Comparison of ENCODE assay signal across 9 cellular contexts in the genomic region with DNA sequence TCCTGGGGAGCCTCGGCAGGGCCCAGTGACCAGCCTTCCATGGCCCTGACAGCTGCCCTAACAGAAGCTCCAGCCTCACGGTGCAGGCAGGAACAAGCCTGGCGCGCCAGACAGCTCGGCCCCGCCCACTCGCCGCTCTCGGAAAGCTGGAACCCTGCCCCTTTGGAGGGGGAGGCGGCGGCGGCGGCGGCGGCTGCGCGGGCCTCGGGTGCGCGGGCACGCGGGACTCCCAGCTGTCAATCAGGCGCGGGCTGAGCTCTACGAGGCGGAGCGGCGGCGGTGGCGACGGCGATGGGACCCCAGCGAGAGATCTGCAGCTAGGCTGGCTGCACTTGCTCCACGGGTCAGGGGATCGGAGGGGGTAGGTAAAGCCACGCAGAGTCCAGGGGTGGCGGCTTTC. TPM values are rescaled to one million over a fixed set of nuclear protein-coding genes. Genes with fewer than 3 reads are reported as not detected.
DNase-seq lines count a peak whose midpoint lies in the region; ATAC-seq and TF ChIP-seq lines count a peak whose summit lies in the region.
"Had no signal": no experiment of that assay in that cellular context is flagged by ENCODE, and none has a peak within 500 bp of the region (broad histone marks: within the 10 kb centered on the region; RNA-seq: fewer than 3 reads in every experiment).

Gene NRSN1 (plus strand): TSS at position 236 of the 400 bp plus-strand sequence. CDS start 8,113 bp downstream, outside the sequence.

- no peak within 1 kb of the TSS for H2BK5ac ChIP-seq in mesendoderm (ENCODE audit: low read length)

- H3K27me3 ChIP-seq in mesendoderm (ENCODE audit: insufficient read depth, low read length, poor library complexity), result no peaks in the 10 kb centered on the region

- no peak within 1 kb of the TSS for H3K23ac ChIP-seq in mesendoderm (ENCODE audit: low read length)

- no peaks in the 10 kb centered on the region for H3K36me3 ChIP-seq in mesendoderm (ENCODE audit: control insufficient read depth, insufficient read depth, low read length)

- no CpG with 5 or more reads among the region's 37 CpGs for WGBS in mesendoderm (ENCODE audit: extremely low coverage, insufficient coverage, low lambda C conversion rate)
- 2 to 5% methylated on average over 30 to 36 of the region's 37 CpGs for WGBS in lower leg skin, 2 donors

- H3K9ac ChIP-seq in mesendoderm (ENCODE audit: low read length), result no peak within 1 kb of the TSS

- no peak within 1 kb of the TSS for H3K18ac ChIP-seq in mesendoderm (ENCODE audit: low read length)

- TF ChIP-seq POLR2A in lower leg skin (IDR thresholded peaks at IDR 0.05), result no peak

- H3K4me2 ChIP-seq in mesendoderm (ENCODE audit: low read length), result peak within 1 kb of the TSS; percentile 71

- H3K4me3 ChIP-seq in mesendoderm (ENCODE audit: low read length) (no peak within 1 kb of the TSS), lower leg skin (ENCODE audit: low read depth, poor library complexity, severe bottlenecking) (no peak within 1 kb of the TSS)

- H3K79me1 ChIP-seq in mesendoderm (ENCODE audit: low read length), result no peaks in the 10 kb centered on the region

- H3K4ac ChIP-seq in mesendoderm (ENCODE audit: low read depth, low read length), result no peak within 1 kb of the TSS

- intact Hi-C loops in lower leg skin (cut with DNase I; ENCODE audit: low total_unique reads), result no loop called here

- H3K27ac ChIP-seq in angular gyrus (ENCODE audit: low read depth, low read length), result peak within 1 kb of the TSS; percentile 30
- no peak within 1 kb of the TSS for H3K27ac ChIP-seq in mesendoderm (ENCODE audit: low read depth, low read length)
- H3K27ac ChIP-seq: epithelial cell of prostate had no signal

- no peak within 1 kb of the TSS for H2BK15ac ChIP-seq in mesendoderm (replicated peaks; ENCODE audit: low read depth)

- no peak within 1 kb of the TSS for H2AK5ac ChIP-seq in mesendoderm (ENCODE audit: low read length)

- TF ChIP-seq CTCF in lower leg skin (IDR thresholded peaks at IDR 0.05), result no peak

- no peak within 1 kb of the TSS for H2BK120ac ChIP-seq in mesendoderm (ENCODE audit: low read depth, low read length)

- no peak within 1 kb of the TSS for H4K5ac ChIP-seq in mesendoderm (ENCODE audit: low read length)

- no peak for ATAC-seq in HG03442 (IDR thresholded peaks at IDR 0.05; ENCODE audit: unreplicated experiment)

- no peak within 1 kb of the TSS for H3K56ac ChIP-seq in mesendoderm (ENCODE audit: low read length)

- DNase-seq in DMS153 (lab: John Stamatoyannopoulos, UW) (peak; percentile 62), NCI-H1694 treated with DMSO at 0.1 percent for 48 hours (lab: John Stamatoyannopoulos, UW) (peak; percentile 57), mesendoderm (peak; percentile 53), lower leg skin (ENCODE audit: low spot score in 2 of 2) (no peak), MV-4-11 (lab: John Stamatoyannopoulos, UW) (no peak), T1000 (lab: John Stamatoyannopoulos, UW) (no peak)

- H4K8ac ChIP-seq in mesendoderm (ENCODE audit: low read depth, low read length), result no peak within 1 kb of the TSS

- no peaks in the 10 kb centered on the region for H3K4me1 ChIP-seq in mesendoderm (ENCODE audit: control insufficient read depth, low read depth, low read length)

- no peaks in the 10 kb centered on the region for H3K79me2 ChIP-seq in mesendoderm (ENCODE audit: control insufficient read depth, insufficient read depth, low read length)

RNA-seq across cellular contexts. Expression of gene NRSN1, which starts in this region (rescaled TPM):
- 0.42 TPM for polyA plus RNA-seq in mesendoderm (2013, experiment 1 of 2)
- polyA plus RNA-seq in mesendoderm (2013, experiment 2 of 2), result 0.43 TPM
- not detected for total RNA-seq in lower leg skin

Comparison
In these comparisons a context has a peak if more than half of its experiments do, and no peak if none do; other contexts are left out.
1. DNase-seq: peak in DMS153 (single experiment), NCI-H1694 treated with DMSO at 0.1 percent for 48 hours (single experiment) and mesendoderm (single experiment); none in lower leg skin (0 of 2), MV-4-11 (single experiment) and T1000 (single experiment).